Comparison of ENCODE assay signal across 16 cellular contexts in genomic region chr3:63051920-63052319, GRCh38.
DNase-seq lines count a peak whose midpoint lies in the region; ATAC-seq and TF ChIP-seq lines count a peak whose summit lies in the region.
"Had no signal": no experiment of that assay in that cellular context is flagged by ENCODE, and none has a peak within 500 bp of the region (broad histone marks: within the 10 kb centered on the region; RNA-seq: fewer than 3 reads in every experiment).

No MANE protein-coding gene starts in this region.

- TF ChIP-seq EP300 in tibial nerve (IDR thresholded peaks at IDR 0.05): no peak

- H3K4me3 ChIP-seq in mammary epithelial cell (replicated peaks in 1 of 3; ENCODE audit: insufficient read depth in 1 of 3, low read depth in 2 of 3, low read length in 3 of 3) (no peak overlapping the region), body of pancreas (no peak overlapping the region), tibial nerve (no peak overlapping the region)
- H3K4me3 ChIP-seq: left ventricle myocardium inferior, upper lobe of left lung had no signal

- WGBS in mammary epithelial cell (ENCODE audit: low coverage, missing lambda C conversion rate): 40% methylated on average over 5 of the region's 5 CpGs
- 19 to 25% methylated on average over 5 of the region's 5 CpGs for WGBS in body of pancreas, 2 donors
- WGBS in tibial nerve, 2 donors: 21% methylated on average over 5 of the region's 5 CpGs

- H3K9me3 ChIP-seq in mammary epithelial cell (replicated peaks; ENCODE audit: insufficient read depth, low read length) (no peaks in the 10 kb centered on the region), body of pancreas (no peaks in the 10 kb centered on the region), tibial nerve (no peaks in the 10 kb centered on the region)
- H3K9me3 ChIP-seq: left ventricle myocardium inferior, upper lobe of left lung had no signal

- H3K27ac Mint-ChIP-seq in MCF 10A (ENCODE audit: low read depth, unreplicated experiment): no peak overlapping the region
- H3K27ac Mint-ChIP-seq: activated CD8-positive, alpha-beta T cell treated with anti-CD3 and anti-CD28 coated beads, Interleukin-2, amount 10 ng/mL, durations not matched to agents 7 days and 5 days; dendritic cell treated with granulocyte-macrophage colony-stimulating factor and Interleukin-4, amounts not matched to agents 40 ng/mL and 50 ng/mL, for 4 days; T-helper 17 cell had no signal

- intact Hi-C loops in MCF 10A (cut with micrococcal nuclease): no loop called here
- intact Hi-C loops in mammary epithelial cell (cut with micrococcal nuclease): no loop called here
- intact Hi-C loops in body of pancreas (cut with DNase I): no loop called here

- H3K4me1 ChIP-seq in mammary epithelial cell (ENCODE audit: insufficient read depth, low read length) (no peaks in the 10 kb centered on the region), body of pancreas (no peaks in the 10 kb centered on the region), tibial nerve (no peaks in the 10 kb centered on the region)
- H3K4me1 ChIP-seq: left ventricle myocardium inferior, upper lobe of left lung had no signal

- dilution Hi-C loops in mammary epithelial cell (cut with HindIII; ENCODE audit: low sequenced_read_pairs): no loop called here

- H3K9ac ChIP-seq in mammary epithelial cell (ENCODE audit: insufficient read depth, low read length): no peak overlapping the region

- H3K4me1 Mint-ChIP-seq in MCF 10A (ENCODE audit: insufficient read depth, unreplicated experiment): peaks cover 6% of the 10 kb centered on the region
- H3K4me1 Mint-ChIP-seq: T-helper 17 cell had no signal

- H3K27me3 ChIP-seq in mammary epithelial cell (ENCODE audit: insufficient read depth, low read length): no peaks in the 10 kb centered on the region
- no peaks in the 10 kb centered on the region for H3K27me3 ChIP-seq in body of pancreas
- H3K27me3 ChIP-seq in tibial nerve: no peaks in the 10 kb centered on the region
- H3K27me3 ChIP-seq: upper lobe of left lung had no signal

- no TSS peak for BruUV-seq in MCF 10A (replicated peaks; lab: Mats Ljungman, UMichigan)
- BruUV-seq in mammary epithelial cell (replicated peaks; lab: Mats Ljungman, UMichigan): no TSS peak

- H3K36me3 ChIP-seq in mammary epithelial cell (ENCODE audit: insufficient read depth, low read length) (no peaks in the 10 kb centered on the region), body of pancreas (replicated peaks in 1 of 2; ENCODE audit: insufficient read depth in 1 of 2, low read depth in 2 of 2) (no peaks in the 10 kb centered on the region), tibial nerve (no peaks in the 10 kb centered on the region)
- H3K36me3 ChIP-seq: left ventricle myocardium inferior, upper lobe of left lung had no signal

- DNase-seq in MCF 10A (ENCODE audit: unreplicated experiment) (peak; percentile 41), mammary epithelial cell (no peak), body of pancreas (peak; percentile 11 to 27 (median 14)), iPS-NIHi7 (ENCODE audit: extremely low spot score) (peak; percentile 32), tibial nerve (ENCODE audit: low spot score in 2 of 2) (no peak), UCSD-AML1 (lab: John Stamatoyannopoulos, UW; ENCODE audit: unreplicated experiment) (no peak)
- DNase-seq: activated CD8-positive, alpha-beta T cell treated with anti-CD3 and anti-CD28 coated beads, Interleukin-2, amount 10 ng/mL, durations not matched to agents 7 days and 5 days; activated naive CD4-positive, alpha-beta T cell; left ventricle myocardium inferior; stimulated activated CD8-positive, alpha-beta memory T cell treated with anti-CD3 and anti-CD28 coated beads, Interleukin-4, amount 100 ng/mL, for 48 hours; T-helper 17 cell; upper lobe of left lung had no signal

- H4K20me1 ChIP-seq in mammary epithelial cell (ENCODE audit: insufficient read depth, low read length): no peaks in the 10 kb centered on the region

- POLR2A ChIA-PET in MCF 10A (lab: Yijun Ruan, JAX): no interaction called here

- ATAC-seq in body of pancreas (peak; percentile 53), GM21390 (IDR thresholded peaks at IDR 0.05; ENCODE audit: unreplicated experiment) (no peak), GM21528 (IDR thresholded peaks at IDR 0.05; ENCODE audit: low FRiP score, unreplicated experiment) (no peak)
- ATAC-seq: activated CD8-positive, alpha-beta T cell treated with anti-CD3 and anti-CD28 coated beads, Interleukin-2, amount 10 ng/mL, durations not matched to agents 7 days and 5 days; T-helper 17 cell had no signal

- no peak overlapping the region for H2AFZ ChIP-seq in mammary epithelial cell (ENCODE audit: low read depth, low read length)

- H3K79me2 ChIP-seq in mammary epithelial cell (ENCODE audit: insufficient read depth, low read length): no peaks in the 10 kb centered on the region

- no peak for TF ChIP-seq POLR2A in body of pancreas (IDR thresholded peaks at IDR 0.05)
- no peak for TF ChIP-seq POLR2A in tibial nerve (IDR thresholded peaks at IDR 0.05)

- no peak overlapping the region for H3K4me2 ChIP-seq in mammary epithelial cell (ENCODE audit: insufficient read depth, low read depth, low read length)

- in situ Hi-C loops in mammary epithelial cell (cut with MboI; ENCODE audit: low sequenced_read_pairs in 2 of 2): no loop called here

- H3K36me3 Mint-ChIP-seq in MCF 10A (ENCODE audit: insufficient read depth, unreplicated experiment): no peaks in the 10 kb centered on the region

- CTCF ChIA-PET in MCF 10A (lab: Yijun Ruan, JAX) (interaction anchor here (0.6 to 0.8 kb wide), 2 partner anchors 386 to 387 kb away, joined by 3 to 4 read pairs; no protein-coding TSS in a partner anchor), mammary epithelial cell (lab: Charles Lee; ENCODE audit: low non-redundant PET) (no interaction called here)

- H3K9me3 Mint-ChIP-seq in MCF 10A (ENCODE audit: unreplicated experiment): no peaks in the 10 kb centered on the region
- H3K9me3 Mint-ChIP-seq: dendritic cell treated with granulocyte-macrophage colony-stimulating factor and Interleukin-4, amounts not matched to agents 40 ng/mL and 50 ng/mL, for 4 days; neural crest cell had no signal

- TF ChIP-seq CTCF in MCF 10A (IDR thresholded peaks at IDR 0.05; ENCODE audit: unreplicated experiment) (no peak), mammary epithelial cell (conservative IDR thresholded peaks at IDR 0.05 in 1 of 2, IDR thresholded peaks at IDR 0.05 in 1 of 2; ENCODE audit: extremely low read depth in 1 of 2, insufficient read depth in 1 of 2, low read depth in 1 of 2, low read length in 2 of 2) (no peak), body of pancreas (IDR thresholded peaks at IDR 0.05) (no peak), tibial nerve (IDR thresholded peaks at IDR 0.05) (no peak)

- no peak overlapping the region for H3K27ac ChIP-seq in mammary epithelial cell (ENCODE audit: insufficient read depth, low read depth, low read length)
- H3K27ac ChIP-seq in body of pancreas: no peak overlapping the region
- H3K27ac ChIP-seq in tibial nerve: no peak overlapping the region
- H3K27ac ChIP-seq: left ventricle myocardium inferior, upper lobe of left lung had no signal

- H3K4me3 Mint-ChIP-seq in MCF 10A (ENCODE audit: unreplicated experiment): no peak overlapping the region
- H3K4me3 Mint-ChIP-seq: activated CD8-positive, alpha-beta T cell treated with anti-CD3 and anti-CD28 coated beads, Interleukin-2, amount 10 ng/mL, durations not matched to agents 7 days and 5 days; dendritic cell treated with granulocyte-macrophage colony-stimulating factor and Interleukin-4, amounts not matched to agents 40 ng/mL and 50 ng/mL, for 4 days; neural crest cell; T-helper 17 cell had no signal

- peaks cover 55% of the 10 kb centered on the region for H3K27me3 Mint-ChIP-seq in MCF 10A (ENCODE audit: insufficient read depth, unreplicated experiment)
- H3K27me3 Mint-ChIP-seq: dendritic cell treated with granulocyte-macrophage colony-stimulating factor and Interleukin-4, amounts not matched to agents 40 ng/mL and 50 ng/mL, for 4 days; T-helper 17 cell had no signal

Comparison
In these comparisons a context has a peak if more than half of its experiments do, and no peak if none do; other contexts are left out.
1. DNase-seq: peak in MCF 10A (single experiment), body of pancreas (4 of 4) and iPS-NIHi7 (single experiment); none in mammary epithelial cell (single experiment), tibial nerve (0 of 2) and UCSD-AML1 (single experiment).